21 cellular contexts compared by ENCODE assay signal in the genomic region with DNA sequence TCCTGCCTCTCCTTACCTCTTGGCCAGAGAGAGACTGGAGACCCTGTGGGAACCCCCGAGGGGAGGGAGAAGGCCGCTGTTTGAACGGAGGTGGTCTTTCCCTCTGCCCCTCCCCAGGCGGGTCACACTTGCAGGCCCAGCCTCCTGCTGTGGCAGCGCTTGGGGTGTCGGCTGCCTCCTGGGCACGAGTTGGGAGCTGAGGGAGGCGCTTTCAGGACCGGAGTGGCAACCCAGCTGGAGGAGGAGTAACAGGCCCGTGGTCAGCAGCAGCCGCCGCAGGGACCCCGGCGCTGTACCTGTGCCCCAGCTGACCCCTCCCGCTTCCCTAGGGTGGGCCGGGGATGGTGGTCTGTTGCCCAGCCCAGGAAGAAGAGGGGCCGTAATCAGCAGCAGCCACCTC.
DNase-seq lines count a peak whose midpoint lies in the region; ATAC-seq and TF ChIP-seq lines count a peak whose summit lies in the region.
"Had no signal": no experiment of that assay in that cellular context is flagged by ENCODE, and none has a peak within 500 bp of the region (broad histone marks: within the 10 kb centered on the region; RNA-seq: fewer than 3 reads in every experiment).

No MANE protein-coding gene starts in this region.

- intact Hi-C loops in activated CD4-positive, alpha-beta T cell treated with anti-CD3 and anti-CD28 coated beads for 36 hours (cut with DNase I, micrococcal nuclease) = no loop called here
- intact Hi-C loops in OCI-LY7 (cut with micrococcal nuclease; ENCODE audit: unreplicated experiment) = no loop called here

- H3K4me2 ChIP-seq in BLaER1 treated with 17β-estradiol and CSF1 and Interleukin-3, amounts not matched to agents 10 nM and 100 nM = peak overlapping the region; percentile 82 to 100 (median 98)
- peak overlapping the region; percentile 60 for H3K4me2 ChIP-seq in neural progenitor cell
- no peak overlapping the region for H3K4me2 ChIP-seq in OCI-LY7 (ENCODE audit: low read length)
- H3K4me2 ChIP-seq: KMS-11, PC-9 had no signal

- H2AFZ ChIP-seq in neural progenitor cell (replicated peaks) (no peak overlapping the region), OCI-LY7 (ENCODE audit: low read length) (no peak overlapping the region)
- H2AFZ ChIP-seq: PC-9 had no signal

- TF ChIP-seq CTCF in neural progenitor cell (IDR thresholded peaks at IDR 0.05) (no peak), OCI-LY7 (conservative IDR thresholded peaks at IDR 0.05; ENCODE audit: low read length) (no peak)

- H3K9me3 Mint-ChIP-seq in neural progenitor cell = no peaks in the 10 kb centered on the region
- no peaks in the 10 kb centered on the region for H3K9me3 Mint-ChIP-seq in activated CD4-positive, alpha-beta T cell treated with anti-CD3 and anti-CD28 coated beads for 36 hours (ENCODE audit: low read depth)
- H3K9me3 Mint-ChIP-seq: stimulated activated naive CD8-positive, alpha-beta T cell treated with anti-CD3 and anti-CD28 coated beads, Interleukin-15, Interleukin-2, amounts not matched to agents 100 ng/mL and 50 ng/mL, for 24 hours had no signal

- H3K79me2 ChIP-seq in neural progenitor cell (ENCODE audit: low read depth) (peaks cover 81% of the 10 kb centered on the region), OCI-LY7 (ENCODE audit: insufficient read depth, low read depth, low read length) (no peaks in the 10 kb centered on the region)

- peaks cover 5 to 40% (median 24%) of the 10 kb centered on the region in 11 experiments; a peak in 18 of 22 replicates for H3K36me3 ChIP-seq in BLaER1 treated with 17β-estradiol and CSF1 and Interleukin-3, amounts not matched to agents 10 nM and 100 nM
- H3K36me3 ChIP-seq in HUES48 (ENCODE audit: control insufficient read depth, insufficient read depth, low read length) = no peaks in the 10 kb centered on the region
- peaks cover 23% of the 10 kb centered on the region for H3K36me3 ChIP-seq in effector memory CD4-positive, alpha-beta T cell (ENCODE audit: control insufficient read depth, insufficient read depth, low read length)
- H3K36me3 ChIP-seq in neural progenitor cell = no peaks in the 10 kb centered on the region
- H3K36me3 ChIP-seq in OCI-LY7 (ENCODE audit: insufficient read depth, low read length) = no peaks in the 10 kb centered on the region

- DNase-seq in effector memory CD4-positive, alpha-beta T cell = no peak
- DNase-seq in neural progenitor cell (ENCODE audit: low spot score) = no peak
- no peak for DNase-seq in medulla oblongata (ENCODE audit: extremely low spot score)
- DNase-seq in activated CD4-positive, alpha-beta T cell treated with anti-CD3 and anti-CD28 coated beads for 36 hours = no peak
- no peak for DNase-seq in NAMALWA (ENCODE audit: low spot score)
- DNase-seq in OCI-LY7 (ENCODE audit: low spot score) = no peak
- DNase-seq: activated CD4-positive, alpha-beta T cell treated with anti-CD3 and anti-CD28 coated beads for 1 hour; activated CD8-positive, alpha-beta memory T cell treated with anti-CD3 and anti-CD28 coated beads, Interleukin-2, amount 50 U/mL, for 4 hours; activated naive CD4-positive, alpha-beta T cell; anterior cingulate cortex; HCEC 1CT; hypothalamus; NCI-H774; stimulated activated CD4-positive, alpha-beta T cell treated with anti-CD3 and anti-CD28 coated beads, Interleukin-1b, Interleukin-23, amount 100 ng/mL, for 48 hours had no signal

- no peaks in the 10 kb centered on the region for H3K9me3 ChIP-seq in BLaER1 treated with 17β-estradiol and CSF1 and Interleukin-3, amounts not matched to agents 10 nM and 100 nM (replicated peaks in 1 of 11)
- H3K9me3 ChIP-seq in HUES48 (ENCODE audit: control insufficient read depth, insufficient read depth, low read length) (no peaks in the 10 kb centered on the region), neural progenitor cell (ENCODE audit: low read depth) (no peaks in the 10 kb centered on the region), OCI-LY7 (ENCODE audit: low read length) (no peaks in the 10 kb centered on the region)
- H3K9me3 ChIP-seq in effector memory CD4-positive, alpha-beta T cell (ENCODE audit: control insufficient read depth, low read length) = no peaks in the 10 kb centered on the region

- POLR2A ChIA-PET in activated CD4-positive, alpha-beta T cell treated with anti-CD3 and anti-CD28 coated beads for 36 hours (lab: Charles Lee) = no interaction called here
- POLR2A ChIA-PET in OCI-LY7 (lab: Charles Lee) = no interaction called here

- H3K27me3 ChIP-seq in BLaER1 treated with 17β-estradiol and CSF1 and Interleukin-3, amounts not matched to agents 10 nM and 100 nM = no peaks in the 10 kb centered on the region
- H3K27me3 ChIP-seq in HUES48 (ENCODE audit: control insufficient read depth, insufficient read depth, low read length) (no peaks in the 10 kb centered on the region), neural progenitor cell (no peaks in the 10 kb centered on the region)
- no peaks in the 10 kb centered on the region for H3K27me3 ChIP-seq in effector memory CD4-positive, alpha-beta T cell (replicated peaks; ENCODE audit: control insufficient read depth, insufficient read depth, low read length, poor library complexity, severe bottlenecking)

- no peak overlapping the region for H3K27ac Mint-ChIP-seq in neural progenitor cell
- H3K27ac Mint-ChIP-seq in activated CD4-positive, alpha-beta T cell treated with anti-CD3 and anti-CD28 coated beads for 36 hours = no peak overlapping the region
- H3K27ac Mint-ChIP-seq: B cell; stimulated activated naive CD8-positive, alpha-beta T cell treated with anti-CD3 and anti-CD28 coated beads, Interleukin-15, Interleukin-2, amounts not matched to agents 100 ng/mL and 50 ng/mL, for 24 hours had no signal

- ATAC-seq in activated CD4-positive, alpha-beta T cell treated with anti-CD3 and anti-CD28 coated beads for 36 hours = no peak

- peaks cover 5% of the 10 kb centered on the region for H3K27me3 Mint-ChIP-seq in neural progenitor cell (ENCODE audit: insufficient read depth, low read depth)
- no peaks in the 10 kb centered on the region for H3K27me3 Mint-ChIP-seq in activated CD4-positive, alpha-beta T cell treated with anti-CD3 and anti-CD28 coated beads for 36 hours
- H3K27me3 Mint-ChIP-seq: B cell; stimulated activated naive CD8-positive, alpha-beta T cell treated with anti-CD3 and anti-CD28 coated beads, Interleukin-15, Interleukin-2, amounts not matched to agents 100 ng/mL and 50 ng/mL, for 24 hours had no signal

- CTCF ChIA-PET in activated CD4-positive, alpha-beta T cell treated with anti-CD3 and anti-CD28 coated beads for 36 hours (lab: Charles Lee) = interaction anchor here (1.1 to 1.3 kb wide), 2 partner anchors 14 to 22 kb away, joined by 3 read pairs; no protein-coding TSS in a partner anchor
- CTCF ChIA-PET in OCI-LY7 (lab: Charles Lee; ENCODE audit: unreplicated experiment) = no interaction called here

- H3K4me1 Mint-ChIP-seq in neural progenitor cell = peaks cover 44% of the 10 kb centered on the region
- peaks cover 61% of the 10 kb centered on the region for H3K4me1 Mint-ChIP-seq in activated CD4-positive, alpha-beta T cell treated with anti-CD3 and anti-CD28 coated beads for 36 hours

- peak overlapping the region in 8 of 11 experiments; percentile 75 to 100 (median 98); a peak in 17 of 22 replicates for H3K27ac ChIP-seq in BLaER1 treated with 17β-estradiol and CSF1 and Interleukin-3, amounts not matched to agents 10 nM and 100 nM
- H3K27ac ChIP-seq in HUES48 (ENCODE audit: low read depth, low read length) = peak overlapping the region; percentile 59
- peak overlapping the region; percentile 42 for H3K27ac ChIP-seq in effector memory CD4-positive, alpha-beta T cell (ENCODE audit: insufficient read depth, low read length, poor library complexity, severe bottlenecking)
- peak overlapping the region; percentile 69 for H3K27ac ChIP-seq in neural progenitor cell
- no peak overlapping the region for H3K27ac ChIP-seq in OCI-LY7 (ENCODE audit: low read depth, low read length, poor library complexity, severe bottlenecking)
- H3K27ac ChIP-seq: KMS-11, PC-9, SK-N-MC had no signal

- H3K4me3 Mint-ChIP-seq in neural progenitor cell = no peak overlapping the region
- H3K4me3 Mint-ChIP-seq in activated CD4-positive, alpha-beta T cell treated with anti-CD3 and anti-CD28 coated beads for 36 hours = no peak overlapping the region
- H3K4me3 Mint-ChIP-seq: B cell; stimulated activated naive CD8-positive, alpha-beta T cell treated with anti-CD3 and anti-CD28 coated beads, Interleukin-15, Interleukin-2, amounts not matched to agents 100 ng/mL and 50 ng/mL, for 24 hours had no signal

- peaks cover 63 to 100% (median 99%) of the 10 kb centered on the region in 10 experiments for H3K4me1 ChIP-seq in BLaER1 treated with 17β-estradiol and CSF1 and Interleukin-3, amounts not matched to agents 10 nM and 100 nM
- H3K4me1 ChIP-seq in HUES48 (ENCODE audit: control insufficient read depth, insufficient read depth, low read length) (peaks cover 35% of the 10 kb centered on the region), neural progenitor cell (peaks cover 46% of the 10 kb centered on the region), OCI-LY7 (ENCODE audit: insufficient read depth, low read length, poor library complexity, severe bottlenecking) (peaks cover 40% of the 10 kb centered on the region)
- H3K4me1 ChIP-seq in effector memory CD4-positive, alpha-beta T cell (ENCODE audit: control insufficient read depth, insufficient read depth, low read length, poor library complexity, severe bottlenecking) = peaks cover 51% of the 10 kb centered on the region

- no peaks in the 10 kb centered on the region for H3K36me3 Mint-ChIP-seq in neural progenitor cell
- no peaks in the 10 kb centered on the region for H3K36me3 Mint-ChIP-seq in activated CD4-positive, alpha-beta T cell treated with anti-CD3 and anti-CD28 coated beads for 36 hours (ENCODE audit: low read depth)

- no TSS peak for BruUV-seq in OCI-LY7 (replicated peaks; lab: Mats Ljungman, UMichigan)

- H4K20me1 ChIP-seq in BLaER1 treated with 17β-estradiol and CSF1 and Interleukin-3, amounts not matched to agents 10 nM and 100 nM = peaks cover 0 to 100% (median 35%) of the 10 kb centered on the region in 11 experiments; a peak in 16 of 22 replicates
- peaks cover 98% of the 10 kb centered on the region for H4K20me1 ChIP-seq in neural progenitor cell (ENCODE audit: low read depth)
- no peaks in the 10 kb centered on the region for H4K20me1 ChIP-seq in OCI-LY7 (ENCODE audit: insufficient read depth, low read length)

- H3K9me2 ChIP-seq in OCI-LY7 (ENCODE audit: insufficient read depth, low read length) = no peaks in the 10 kb centered on the region

- H3K4me3 ChIP-seq in BLaER1 treated with 17β-estradiol and CSF1 and Interleukin-3, amounts not matched to agents 10 nM and 100 nM = peak overlapping the region in 7 of 10 experiments; percentile 11 to 48 (median 27); a peak in 10 of 20 replicates
- H3K4me3 ChIP-seq in HUES48 (ENCODE audit: low read depth, low read length) (no peak overlapping the region), neural progenitor cell (no peak overlapping the region), OCI-LY7 (ENCODE audit: low read depth, low read length, poor library complexity, severe bottlenecking) (no peak overlapping the region)
- no peak overlapping the region for H3K4me3 ChIP-seq in effector memory CD4-positive, alpha-beta T cell (ENCODE audit: insufficient read depth, low read depth, low read length, poor library complexity, severe bottlenecking)
- H3K4me3 ChIP-seq: PC-9, SK-N-MC had no signal

- peak overlapping the region; percentile 10 to 85 (median 74); a peak in 17 of 22 replicates for H3K9ac ChIP-seq in BLaER1 treated with 17β-estradiol and CSF1 and Interleukin-3, amounts not matched to agents 10 nM and 100 nM
- no peak overlapping the region for H3K9ac ChIP-seq in HUES48 (ENCODE audit: low read depth, low read length)
- H3K9ac ChIP-seq in neural progenitor cell = no peak overlapping the region
- H3K9ac ChIP-seq: KMS-11 had no signal

- peaks cover 17% of the 10 kb centered on the region for H3F3A ChIP-seq in neural progenitor cell (ENCODE audit: low read depth)

Comparison
In these comparisons a context has a peak if more than half of its experiments do, and no peak if none do; other contexts are left out.
1. H3K4me3 ChIP-seq: peak in BLaER1 treated with 17β-estradiol and CSF1 and Interleukin-3, amounts not matched to agents 10 nM and 100 nM (7 of 10); none in HUES48 (single experiment), effector memory CD4-positive, alpha-beta T cell (single experiment), neural progenitor cell (single experiment) and OCI-LY7 (single experiment).
2. H3K9ac ChIP-seq: peak in BLaER1 treated with 17β-estradiol and CSF1 and Interleukin-3, amounts not matched to agents 10 nM and 100 nM (11 of 11); none in HUES48 (single experiment) and neural progenitor cell (single experiment).